8 cellular contexts compared by ENCODE assay signal in the genomic region with DNA sequence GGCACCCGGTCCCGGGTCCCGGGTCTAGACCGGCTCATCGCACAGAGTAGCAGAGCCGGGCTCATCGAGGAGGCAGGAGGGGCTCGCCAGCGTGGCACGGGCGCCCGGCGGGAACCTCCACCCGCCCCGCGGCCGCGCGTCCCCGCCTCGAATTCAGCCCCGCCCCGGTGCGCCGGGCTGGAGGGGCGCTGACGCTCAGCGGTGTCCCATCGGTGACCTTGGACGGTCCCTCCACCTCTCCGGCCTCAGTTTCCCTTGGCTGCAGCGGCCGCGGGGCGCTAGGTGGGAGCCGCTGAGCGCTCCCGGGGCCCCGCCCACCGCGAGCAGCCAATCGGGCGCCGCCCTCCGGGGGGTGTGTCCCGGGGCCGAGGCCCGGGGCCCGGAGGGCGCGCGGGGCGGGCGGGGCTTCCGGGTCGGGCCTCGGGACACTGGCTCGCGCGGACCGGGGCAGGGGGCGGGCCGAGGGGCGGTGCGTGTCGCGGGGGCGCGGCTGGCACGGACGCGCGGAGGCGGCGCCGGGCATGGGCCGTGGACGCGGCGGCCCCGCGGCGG. TPM values are rescaled to one million over a fixed set of nuclear protein-coding genes. Genes with fewer than 3 reads are reported as not detected.
DNase-seq lines count a peak whose midpoint lies in the region; ATAC-seq and TF ChIP-seq lines count a peak whose summit lies in the region.

A gene (plus strand): TSS at position 529 of the 552 bp plus-strand sequence. CDS start 47,858 bp downstream, outside the sequence.

- H3K4me1 ChIP-seq in Caco-2 (peaks cover 5% of the 10 kb centered on the region; the same call in 1 of the 2 replicates), HUES6 (ENCODE audit: control insufficient read depth, insufficient read depth, low read length) (peaks cover 11% of the 10 kb centered on the region; the same call in 1 of the 2 replicates)

- CTCF ChIA-PET in Caco-2 (lab: Charles Lee) = no interaction called here

- H3K4me3 Mint-ChIP-seq in Caco-2 (ENCODE audit: unreplicated experiment) = peak within 1 kb of the TSS; percentile 72

- intact Hi-C loops in Caco-2 (cut with micrococcal nuclease; ENCODE audit: unreplicated experiment) = no loop called here

- DNase-seq in Caco-2 (peak; percentile 81 to 91), SK-N-MC (ENCODE audit: low read depth, low spot score) (no peak), globus pallidus (ENCODE audit: low spot score) (peak; percentile 91), nucleus accumbens (lab: John Stamatoyannopoulos, UW) (peak in 53 of 56 donors; percentile 36 to 95 (median 78)), substantia nigra (lab: John Stamatoyannopoulos, UW) (peak in 48 of 49 donors; percentile 41 to 95 (median 84))
- DNase-seq in activated naive CD4-positive, alpha-beta T cell treated with anti-CD3 and anti-CD28 coated beads, Interleukin-2, amount 50 U/mL, for 16 hours = peak; percentile 89

- H3K27ac ChIP-seq in HUES6 (ENCODE audit: low read depth, low read length) = no peak within 1 kb of the TSS
- H3K27ac ChIP-seq in SK-N-MC = no peak within 1 kb of the TSS
- peak within 1 kb of the TSS; percentile 99 for H3K27ac ChIP-seq in substantia nigra (ENCODE audit: low read depth, low read length, poor library complexity, severe bottlenecking)

- H3K36me3 Mint-ChIP-seq in Caco-2 (ENCODE audit: insufficient read depth, unreplicated experiment) = peaks cover 25% of the 10 kb centered on the region

- no peak for TF ChIP-seq CTCF in Caco-2 (IDR thresholded peaks at IDR 0.05; ENCODE audit: insufficient read depth in 1 of 2, low read depth in 1 of 2, low read length in 1 of 2, severe bottlenecking in 1 of 2, unreplicated experiment in 1 of 2)

- ATAC-seq in GM21367 (IDR thresholded peaks at IDR 0.05; ENCODE audit: unreplicated experiment) = peak; percentile 52

- H3K4me1 Mint-ChIP-seq in Caco-2 (ENCODE audit: low read depth, unreplicated experiment) = no peaks in the 10 kb centered on the region

- H3K4me3 ChIP-seq in Caco-2 (ENCODE audit: low read depth, low read length) (peak within 1 kb of the TSS; percentile 89), HUES6 (ENCODE audit: low read depth, low read length) (peak within 1 kb of the TSS; percentile 89), SK-N-MC (peak within 1 kb of the TSS; percentile 92)

- no peaks in the 10 kb centered on the region for H3K9me3 Mint-ChIP-seq in Caco-2 (ENCODE audit: unreplicated experiment)

- peaks cover 1% of the 10 kb centered on the region for H3K27me3 ChIP-seq in Caco-2 (replicated peaks; ENCODE audit: control insufficient read depth, insufficient read depth, low read length)
- H3K27me3 ChIP-seq in HUES6 (ENCODE audit: control insufficient read depth, insufficient read depth, low read length) = peaks cover 69% of the 10 kb centered on the region

- H3K9ac ChIP-seq in HUES6 (ENCODE audit: low read length) (peak within 1 kb of the TSS; percentile 48), SK-N-MC (ENCODE audit: insufficient read length) (peak within 1 kb of the TSS; percentile 82)

- POLR2A ChIA-PET in Caco-2 (lab: Charles Lee) = interaction anchor here (0.8 kb wide), 1 partner anchor 100 kb away, joined by 3 read pairs; a partner anchor contains a TSS

- BruUV-seq in Caco-2 (replicated peaks; lab: Mats Ljungman, UMichigan) = no TSS peak

- H3K27me3 Mint-ChIP-seq in Caco-2 (ENCODE audit: insufficient read depth, unreplicated experiment) = peaks cover 2% of the 10 kb centered on the region

- no peaks in the 10 kb centered on the region for H3K36me3 ChIP-seq in Caco-2 (ENCODE audit: control insufficient read depth, insufficient read depth, low read length)
- no peaks in the 10 kb centered on the region for H3K36me3 ChIP-seq in HUES6 (ENCODE audit: control insufficient read depth, insufficient read depth, low read length)
- H3K36me3 ChIP-seq in SK-N-MC (ENCODE audit: insufficient read depth, low read length) = no peaks in the 10 kb centered on the region

- H3K27ac Mint-ChIP-seq in Caco-2 (ENCODE audit: unreplicated experiment) = no peak within 1 kb of the TSS

- H3K9me3 ChIP-seq in Caco-2 = no peaks in the 10 kb centered on the region
- H3K9me3 ChIP-seq in HUES6 (ENCODE audit: control insufficient read depth, insufficient read depth, low read depth, low read length) = no peaks in the 10 kb centered on the region
- H3K9me3 ChIP-seq in SK-N-MC (ENCODE audit: low read depth, low read length) = no peaks in the 10 kb centered on the region

RNA-seq across cellular contexts. Expression of the gene that starts here (rescaled TPM):
- 13.4 and 15.9 TPM in 2 replicates for total RNA-seq in Caco-2 (2022)
